Comparison of ENCODE assay signal across 8 cellular contexts in genomic region chr5:75052461-75053285, GRCh38. TPM values are rescaled to one million over a fixed set of nuclear protein-coding genes. Genes with fewer than 3 reads are reported as not detected.
DNase-seq lines count a peak whose midpoint lies in the region; ATAC-seq and TF ChIP-seq lines count a peak whose summit lies in the region.

Gene GCNT4 (minus strand): TSS chr5:75052558. CDS start chr5:75030037, 22,521 bp downstream.

- WGBS in heart right ventricle, 2 donors, result 0 to 1% methylated on average over 78 to 103 of the region's 103 CpGs
- WGBS in prostate gland, result under 1% methylated on average over 55 of the region's 103 CpGs

- peak within 1 kb of the TSS; percentile 86 for H3K9ac ChIP-seq in adipocyte (ENCODE audit: low read length)

- intact Hi-C loops in heart right ventricle (cut with DNase I) (loop anchor here in 2 of 10 donors (5.0 to 10.0 kb wide), 3 partner anchors 282 to 632 kb away; partner anchors contain the start of gene HMGCR (in 2 of the 2)), prostate gland (cut with DNase I) (loop anchor here (2.0 to 5.0 kb wide), 2 partner anchors 184 to 460 kb away; partner anchors contain the start of genes ANKRD31, CERT1 and POLK)

- H3K27me3 ChIP-seq in adipocyte (replicated peaks; ENCODE audit: control insufficient read depth, insufficient read depth, low read length) (no peaks in the 10 kb centered on the region), heart right ventricle (peaks cover 0 to 52% (median 0%) of the 10 kb centered on the region in 7 donors), prostate gland (replicated peaks; ENCODE audit: insufficient read depth) (no peaks in the 10 kb centered on the region)

- H3K27ac ChIP-seq in heart right ventricle (peak within 1 kb of the TSS; percentile 44 to 92 (median 85)), prostate gland (peak within 1 kb of the TSS; percentile 86)

- ATAC-seq in heart right ventricle, result peak; percentile 32 to 70 (median 47)

- peaks cover 29% of the 10 kb centered on the region for H3K4me1 ChIP-seq in adipocyte (ENCODE audit: control insufficient read depth, insufficient read depth, low read length)
- H3K4me1 ChIP-seq in heart right ventricle, result peaks cover 0 to 40% (median 21%) of the 10 kb centered on the region in 9 donors
- H3K4me1 ChIP-seq in prostate gland (replicated peaks), result peaks cover 3% of the 10 kb centered on the region

- DNase-seq in DMS53 (lab: John Stamatoyannopoulos, UW), result peak; percentile 66
- DNase-seq in DMS53 treated with DMSO at 0.1 percent for 48 hours (lab: John Stamatoyannopoulos, UW; ENCODE audit: unreplicated experiment), result no peak
- peak; percentile 49 for DNase-seq in RKO (ENCODE audit: low spot score)
- DNase-seq in adipocyte (ENCODE audit: low read depth), result peak; percentile 80
- DNase-seq in heart right ventricle, result peak; percentile 24 to 48
- DNase-seq in prostate gland (ENCODE audit: low spot score), result peak; percentile 17
- DNase-seq in NCI-H2107 (lab: John Stamatoyannopoulos, UW), result no peak
- DNase-seq in iPS-NIHi7 (ENCODE audit: extremely low spot score), result no peak

- H3K4me3 ChIP-seq in adipocyte (ENCODE audit: low read length) (peak within 1 kb of the TSS; percentile 84), heart right ventricle (peak within 1 kb of the TSS; percentile 54 to 88 (median 80)), prostate gland (peak within 1 kb of the TSS; percentile 76 to 82)

- TF ChIP-seq POLR2A in prostate gland (IDR thresholded peaks at IDR 0.05), result no peak

- TF ChIP-seq CTCF in heart right ventricle (IDR thresholded peaks at IDR 0.05) (no peak), prostate gland (IDR thresholded peaks at IDR 0.05) (no peak)

- H3K36me3 ChIP-seq in adipocyte (ENCODE audit: control insufficient read depth, insufficient read depth, low read length, severe bottlenecking), result no peaks in the 10 kb centered on the region
- H3K36me3 ChIP-seq in heart right ventricle, result no peaks in the 10 kb centered on the region
- H3K36me3 ChIP-seq in prostate gland, result no peaks in the 10 kb centered on the region

- H3K9me3 ChIP-seq in adipocyte (ENCODE audit: control insufficient read depth, low read length), result no peaks in the 10 kb centered on the region
- no peaks in the 10 kb centered on the region for H3K9me3 ChIP-seq in heart right ventricle
- H3K9me3 ChIP-seq in prostate gland, result no peaks in the 10 kb centered on the region

RNA-seq across cellular contexts. Expression of gene GCNT4, which starts in this region (rescaled TPM):
- total RNA-seq in heart right ventricle (under 1 TPM; 0.13 to 0.58 (median 0.33) TPM), prostate gland (1 to 10 TPM; 1.3 to 1.4 TPM)
- polyA plus RNA-seq in heart right ventricle, result under 1 TPM; 0.09 to 0.22 TPM

Comparison
In these comparisons a context has a peak if more than half of its experiments do, and no peak if none do; other contexts are left out.
1. DNase-seq: peak in DMS53 (single experiment), RKO (single experiment), adipocyte (single experiment) and prostate gland (single experiment); none in DMS53 treated with DMSO at 0.1 percent for 48 hours (single experiment), NCI-H2107 (single experiment) and iPS-NIHi7 (single experiment).
2. Peak in DNase-seq, ATAC-seq, H3K4me3 ChIP-seq and H3K27ac ChIP-seq in heart right ventricle; RNA of the gene not detected or under 1 TPM.
3. Peak in every context shown above with its lines, with median percentiles within 50 percentile points of each other: H3K4me3 ChIP-seq.